In genomic region chr5:171629221-171630005, GRCh38 we compare ENCODE assay signal across 10 cellular contexts.
DNase-seq lines count a peak whose midpoint lies in the region; ATAC-seq, FAIRE-seq and TF ChIP-seq lines count a peak whose summit lies in the region.
"Had no signal": no experiment of that assay in that cellular context is flagged by ENCODE, and none has a peak within 500 bp of the region (broad histone marks: within the 10 kb centered on the region; RNA-seq: fewer than 3 reads in every experiment).

No MANE protein-coding gene starts in this region.

- ATAC-seq in HCT116 = peak; percentile 67
- peak; percentile 47 for ATAC-seq in WTC11
- ATAC-seq in GM18502 (IDR thresholded peaks at IDR 0.05; ENCODE audit: poor library complexity, unreplicated experiment) = no peak

- no peak overlapping the region for H3K27ac Mint-ChIP-seq in WTC11
- H3K27ac Mint-ChIP-seq: CD4-positive, alpha-beta memory T cell had no signal

- no peaks in the 10 kb centered on the region for H3K36me3 Mint-ChIP-seq in WTC11
- H3K36me3 Mint-ChIP-seq: CD4-positive, alpha-beta memory T cell had no signal

- no peaks in the 10 kb centered on the region for H3K9me3 ChIP-seq in BLaER1
- no peaks in the 10 kb centered on the region for H3K9me3 ChIP-seq in HCT116 (ENCODE audit: control insufficient read depth in 1 of 2, insufficient read depth in 1 of 2, low read depth in 1 of 2, low read length in 2 of 2)
- H3K9me3 ChIP-seq in keratinocyte (ENCODE audit: control insufficient read depth, low read depth, low read length) = no peaks in the 10 kb centered on the region
- no peaks in the 10 kb centered on the region for H3K9me3 ChIP-seq in tibial artery

- H2AFZ ChIP-seq in HCT116 (ENCODE audit: low read depth, low read length, poor library complexity, severe bottlenecking) (peak overlapping the region; percentile 94), keratinocyte (ENCODE audit: control insufficient read depth, low read length) (no peak overlapping the region)

- FAIRE-seq in keratinocyte (lab: Jason Lieb, UNC) = peak; percentile 20

- no peaks in the 10 kb centered on the region for H3K27me3 ChIP-seq in BLaER1
- peaks cover 21% of the 10 kb centered on the region for H3K27me3 ChIP-seq in HCT116 (ENCODE audit: insufficient read depth, low read length)
- H3K27me3 ChIP-seq in keratinocyte (ENCODE audit: control insufficient read depth, extremely low read depth, insufficient read depth, low read length) = peaks cover 23% of the 10 kb centered on the region
- peaks cover 0 to 21% of the 10 kb centered on the region in 2 donors for H3K27me3 ChIP-seq in tibial artery

- intact Hi-C loops in HCT116 (cut with micrococcal nuclease) (loop anchor here (1.0 to 2.0 kb wide), 3 partner anchors 211 to 278 kb away; partner anchors contain the start of gene FGF18), tibial artery (cut with DNase I; ENCODE audit: low total_unique reads) (loop anchor here (5.0 kb wide), 1 partner anchor 278 kb away; no protein-coding TSS in a partner anchor)

- H3K79me2 ChIP-seq in HCT116 (ENCODE audit: insufficient read depth, low read length) (no peaks in the 10 kb centered on the region), keratinocyte (ENCODE audit: control insufficient read depth, insufficient read depth, low read length) (no peaks in the 10 kb centered on the region)

- no peak overlapping the region for H3K27ac ChIP-seq in BLaER1
- H3K27ac ChIP-seq in HCT116 (ENCODE audit: low read depth, low read length) = no peak overlapping the region
- H3K27ac ChIP-seq in keratinocyte (ENCODE audit: control insufficient read depth, insufficient read depth, low read length) = no peak overlapping the region
- H3K27ac ChIP-seq in tibial artery = no peak overlapping the region

- H3K4me2 ChIP-seq in BLaER1 (peak overlapping the region; percentile 59), HCT116 (ENCODE audit: low read length) (peak overlapping the region; percentile 86), keratinocyte (ENCODE audit: control insufficient read depth, extremely low read depth, insufficient read depth, low read depth, low read length) (peak overlapping the region; percentile 71)

- RAD21 ChIA-PET in HCT116 (lab: Charles Lee; ENCODE audit: low non-redundant PET in 1 of 2, low total read pairs in 2 of 2, uncharacterized antibody in 2 of 2, unreplicated experiment in 2 of 2) = no interaction called here

- peak in 1 of 3 experiments; percentile 8; a peak in 1 of 6 replicates for TF ChIP-seq CTCF in HCT116 (IDR thresholded peaks at IDR 0.05 in 2 of 3, conservative IDR thresholded peaks at IDR 0.05 in 1 of 3; ENCODE audit: borderline replicate concordance in 1 of 3, insufficient read depth in 1 of 3, low read depth in 2 of 3, low read length in 2 of 3)
- no peak; the same call in 1 of the 2 replicates for TF ChIP-seq CTCF in WTC11 (IDR thresholded peaks at IDR 0.05)
- peak in 1 of 3 experiments; percentile 56 for TF ChIP-seq CTCF in keratinocyte (optimal IDR thresholded peaks at IDR 0.05 in 1 of 3, IDR thresholded peaks at IDR 0.05 in 1 of 3, conservative IDR thresholded peaks at IDR 0.05 in 1 of 3; ENCODE audit: extremely low read depth in 1 of 3, insufficient read depth in 2 of 3, low read length in 3 of 3)
- TF ChIP-seq CTCF in tibial artery (IDR thresholded peaks at IDR 0.05) = no peak

- H3K4me1 Mint-ChIP-seq in WTC11 = peaks cover 31% of the 10 kb centered on the region
- H3K4me1 Mint-ChIP-seq: CD4-positive, alpha-beta memory T cell had no signal

- H3K4me3 ChIP-seq in BLaER1 (0 out of 2 replicates have a peak overlapping the region, but pooled peaks have one; percentile 13), HCT116 (replicated peaks in 1 of 2; ENCODE audit: low read depth in 1 of 2, low read length in 2 of 2) (peak overlapping the region; percentile 6 to 51), keratinocyte (ENCODE audit: control insufficient read depth in 2 of 3, extremely low read depth in 1 of 3, insufficient read depth in 2 of 3, low read depth in 1 of 3, low read length in 3 of 3) (no peak overlapping the region), tibial artery (peak overlapping the region in 1 of 2 donors; percentile 36)

- peak; percentile 45 for TF ChIP-seq RAD21 in HCT116 (IDR thresholded peaks at IDR 0.05; ENCODE audit: low read depth)

- CTCF ChIA-PET in HCT116 (lab: Charles Lee) = interaction anchor here (1.0 to 1.9 kb wide), 4 partner anchors 23 to 217 kb away, joined by 3 to 6 read pairs (median 4); partner anchors contain the start of gene FGF18
- CTCF ChIA-PET in WTC11 (lab: Charles Lee) = interaction anchor here (0.7 to 2.7 kb wide), 16 partner anchors 9 to 430 kb away, joined by 3 to 22 read pairs (median 4); partner anchors contain the start of gene FGF18

- H4K20me1 ChIP-seq in BLaER1 = no peaks in the 10 kb centered on the region
- H4K20me1 ChIP-seq in HCT116 (ENCODE audit: insufficient read depth) = no peaks in the 10 kb centered on the region
- H4K20me1 ChIP-seq in keratinocyte (ENCODE audit: control insufficient read depth, extremely low read depth, insufficient read depth, low read length) = no peaks in the 10 kb centered on the region

- no TSS peak for BruUV-seq in HCT116 (replicated peaks; lab: Mats Ljungman, UMichigan)

- H3K36me3 ChIP-seq in BLaER1 = no peaks in the 10 kb centered on the region
- H3K36me3 ChIP-seq in HCT116 (ENCODE audit: control insufficient read depth in 1 of 2, insufficient read depth in 2 of 2, low read length in 2 of 2) = no peaks in the 10 kb centered on the region
- no peaks in the 10 kb centered on the region for H3K36me3 ChIP-seq in keratinocyte (ENCODE audit: control insufficient read depth in 2 of 2, extremely low read depth in 1 of 2, insufficient read depth in 2 of 2, low read length in 2 of 2)
- H3K36me3 ChIP-seq in tibial artery = no peaks in the 10 kb centered on the region

- H3K9ac ChIP-seq in BLaER1 (no peak overlapping the region), HCT116 (ENCODE audit: low read length) (no peak overlapping the region), keratinocyte (ENCODE audit: control insufficient read depth, extremely low read depth, insufficient read depth, low read length) (no peak overlapping the region)

- H3K4me1 ChIP-seq in BLaER1 (peaks cover 32% of the 10 kb centered on the region), HCT116 (ENCODE audit: control insufficient read depth in 1 of 2, insufficient read depth in 2 of 2, low read length in 2 of 2) (peaks cover 0 to 14% of the 10 kb centered on the region in 2 experiments; a peak in 2 of 4 replicates), keratinocyte (ENCODE audit: control insufficient read depth, extremely low read depth, insufficient read depth, low read length) (peaks cover 6% of the 10 kb centered on the region), tibial artery (peaks cover 0 to 7% (median 6%) of the 10 kb centered on the region in 4 donors)

- POLR2A ChIA-PET in HCT116 (lab: Charles Lee) (no interaction called here), WTC11 (lab: Charles Lee) (no interaction called here)

- no peak for TF ChIP-seq POLR2A in HCT116 (IDR thresholded peaks at IDR 0.05; ENCODE audit: borderline replicate concordance, extremely low read depth, insufficient read depth, insufficient read length)

- dilution Hi-C loops in keratinocyte (cut with MboI; ENCODE audit: extremely low pct_ligation_motif_present, low sequenced_read_pairs) = no loop called here

- no peaks in the 10 kb centered on the region for H3K9me1 ChIP-seq in keratinocyte (ENCODE audit: control insufficient read depth, extremely low read depth, insufficient read depth, low read length)

- H3K9me3 Mint-ChIP-seq in WTC11 = no peaks in the 10 kb centered on the region
- H3K9me3 Mint-ChIP-seq: CD4-positive, alpha-beta memory T cell had no signal

- H3K9me2 ChIP-seq in HCT116 (ENCODE audit: insufficient read depth) = no peaks in the 10 kb centered on the region

- DNase-seq in HCT116 (ENCODE audit: low read depth, low spot score) = peak; percentile 6
- no peak for DNase-seq in WTC11 (ENCODE audit: low spot score)
- DNase-seq in keratinocyte (ENCODE audit: low read depth, low spot score) = no peak
- DNase-seq in T1000 (lab: John Stamatoyannopoulos, UW) = no peak
- DNase-seq in hepatic stellate cell (ENCODE audit: low spot score) = no peak
- DNase-seq in tibial artery = no peak
- DNase-seq: CD4-positive, alpha-beta memory T cell; central memory CD4-positive, alpha-beta T cell had no signal

- H3K27me3 Mint-ChIP-seq in WTC11 (ENCODE audit: low read depth) = peaks cover 74% of the 10 kb centered on the region

- H3K4me3 Mint-ChIP-seq in WTC11 = peak overlapping the region; percentile 60
- H3K4me3 Mint-ChIP-seq: CD4-positive, alpha-beta memory T cell had no signal

TF ChIP-seq in HCT116, 20 proteins besides CTCF, POLR2A, EP300 and RAD21:
- TF ChIP-seq EGR1 (IDR thresholded peaks at IDR 0.05; ENCODE audit: low read depth) (no peak), CBX3 (IDR thresholded peaks at IDR 0.05; ENCODE audit: low read depth) (peak; percentile 49; the same call in 1 of the 2 replicates)

TF ChIP-seq in WTC11, 78 proteins besides CTCF, POLR2A, EP300 and RAD21:
- TF ChIP-seq HMGA2 (CRISPR knock-in tag; IDR thresholded peaks at IDR 0.05) (no peak), USF2 (CRISPR knock-in tag; IDR thresholded peaks at IDR 0.05) (peak; percentile 29; the same call in 1 of the 2 replicates)

Comparison
In these comparisons a context has a peak if more than half of its experiments do, and no peak if none do; other contexts are left out.
1. H3K4me3 ChIP-seq: peak in BLaER1 (single experiment) and HCT116 (2 of 2); none in keratinocyte (0 of 3).
2. Peak in every context shown above with its lines, with median percentiles within 50 percentile points of each other: H3K4me2 ChIP-seq.